8 cellular contexts compared by ENCODE assay signal in the genomic region with DNA sequence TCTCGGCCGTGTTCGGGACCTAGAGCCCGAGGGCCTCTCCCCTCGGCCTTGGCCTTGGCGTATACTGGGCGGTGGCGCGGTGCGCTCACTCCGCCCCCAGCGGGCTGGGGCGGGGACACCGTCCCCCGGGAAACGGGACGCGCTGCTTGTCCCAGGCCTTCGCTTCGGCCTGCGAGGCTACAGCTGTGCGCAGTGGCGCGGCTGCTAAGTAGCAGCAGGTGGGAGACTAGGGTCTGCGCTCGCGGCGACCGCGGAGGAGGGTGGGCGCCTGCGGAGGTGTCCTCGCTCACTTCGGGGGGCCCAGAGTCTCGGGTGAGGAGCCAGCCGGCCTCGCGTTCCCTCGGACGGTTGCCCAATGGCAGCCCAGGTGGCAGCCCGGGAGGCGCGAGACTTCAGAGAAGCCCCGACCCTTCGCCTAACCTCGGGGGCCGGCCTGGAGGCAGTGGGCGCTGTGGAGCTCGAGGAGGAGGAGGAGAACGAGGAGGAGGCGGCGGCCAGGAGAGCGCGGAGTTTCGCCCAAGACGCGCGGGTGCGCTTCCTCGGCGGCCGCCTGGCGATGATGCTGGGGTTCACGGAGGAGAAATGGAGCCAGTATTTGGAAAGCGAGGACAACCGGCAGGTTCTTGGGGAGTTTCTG. TPM values are rescaled to one million over a fixed set of nuclear protein-coding genes. Genes with fewer than 3 reads are reported as not detected.
DNase-seq lines count a peak whose midpoint lies in the region; ATAC-seq, FAIRE-seq and TF ChIP-seq lines count a peak whose summit lies in the region.

A gene with protein sequence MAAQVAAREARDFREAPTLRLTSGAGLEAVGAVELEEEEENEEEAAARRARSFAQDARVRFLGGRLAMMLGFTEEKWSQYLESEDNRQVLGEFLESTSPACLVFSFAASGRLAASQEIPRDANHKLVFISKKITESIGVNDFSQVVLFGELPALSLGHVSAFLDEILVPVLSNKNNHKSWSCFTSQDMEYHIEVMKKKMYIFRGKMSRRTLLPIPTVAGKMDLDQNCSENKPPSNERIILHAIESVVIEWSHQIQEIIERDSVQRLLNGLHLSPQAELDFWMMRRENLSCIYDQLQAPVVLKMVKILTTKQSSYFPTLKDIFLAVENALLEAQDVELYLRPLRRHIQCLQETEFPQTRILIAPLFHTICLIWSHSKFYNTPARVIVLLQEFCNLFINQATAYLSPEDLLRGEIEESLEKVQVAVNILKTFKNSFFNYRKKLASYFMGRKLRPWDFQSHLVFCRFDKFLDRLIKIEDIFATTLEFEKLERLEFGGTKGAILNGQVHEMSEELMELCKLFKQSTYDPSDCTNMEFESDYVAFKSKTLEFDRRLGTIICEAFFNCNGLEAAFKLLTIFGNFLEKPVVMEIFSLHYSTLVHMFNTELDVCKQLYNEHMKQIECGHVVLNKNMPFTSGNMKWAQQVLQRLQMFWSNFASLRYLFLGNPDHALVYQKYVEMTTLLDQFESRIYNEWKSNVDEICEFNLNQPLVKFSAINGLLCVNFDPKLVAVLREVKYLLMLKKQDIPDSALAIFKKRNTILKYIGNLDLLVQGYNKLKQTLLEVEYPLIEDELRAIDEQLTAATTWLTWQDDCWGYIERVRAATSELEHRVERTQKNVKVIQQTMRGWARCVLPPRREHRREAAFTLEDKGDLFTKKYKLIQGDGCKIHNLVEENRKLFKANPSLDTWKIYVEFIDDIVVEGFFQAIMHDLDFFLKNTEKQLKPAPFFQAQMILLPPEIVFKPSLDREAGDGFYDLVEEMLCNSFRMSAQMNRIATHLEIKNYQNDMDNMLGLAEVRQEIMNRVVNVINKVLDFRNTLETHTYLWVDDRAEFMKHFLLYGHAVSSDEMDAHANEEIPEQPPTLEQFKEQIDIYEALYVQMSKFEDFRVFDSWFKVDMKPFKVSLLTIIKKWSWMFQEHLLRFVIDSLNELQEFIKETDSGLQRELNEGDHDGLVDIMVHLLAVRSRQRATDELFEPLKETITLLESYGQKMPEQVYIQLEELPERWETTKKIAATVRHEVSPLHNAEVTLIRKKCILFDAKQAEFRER (N-terminal part only) (plus strand): TSS at position 149 of the 637 bp plus-strand sequence. CDS start 207 bp downstream, at position 356.

- no peaks in the 10 kb centered on the region for H3K9me3 Mint-ChIP-seq in CD4-positive, alpha-beta memory T cell

- no peaks in the 10 kb centered on the region for H3K36me3 ChIP-seq in CD4-positive, alpha-beta memory T cell (ENCODE audit: insufficient read depth, low read length)
- no peaks in the 10 kb centered on the region for H3K36me3 ChIP-seq in liver (ENCODE audit: control insufficient read depth in 4 of 4, insufficient read depth in 3 of 4, low read depth in 1 of 4, low read length in 3 of 4)
- H3K36me3 ChIP-seq in stomach smooth muscle (ENCODE audit: control insufficient read depth in 2 of 2, insufficient read depth in 2 of 2, low read length in 2 of 2), result no peaks in the 10 kb centered on the region

- H3K9ac ChIP-seq in liver (ENCODE audit: low read depth in 1 of 2, low read length in 2 of 2) (peak within 1 kb of the TSS in 1 of 2 donors; percentile 12), stomach smooth muscle (ENCODE audit: low read length in 2 of 2) (peak within 1 kb of the TSS in 1 of 2 donors; percentile 21)

- FAIRE-seq in GM19239 (lab: Jason Lieb, UNC), result no peak

- POLR2A ChIA-PET in CD4-positive, alpha-beta memory T cell (lab: Charles Lee; ENCODE audit: partially characterized antibody), result no interaction called here

- no peak within 1 kb of the TSS for H3K27ac Mint-ChIP-seq in CD4-positive, alpha-beta memory T cell

- ATAC-seq in GM19463 (IDR thresholded peaks at IDR 0.05; ENCODE audit: unreplicated experiment), result peak; percentile 65

- DNase-seq in CD4-positive, alpha-beta memory T cell, result no peak
- DNase-seq in NCI-H748 treated with DMSO at 0.1 percent for 48 hours (lab: John Stamatoyannopoulos, UW), result peak; percentile 56
- DNase-seq in cerebellum (ENCODE audit: low spot score), result peak; percentile 8
- DNase-seq in GM19239 (ENCODE audit: insufficient read length, low spot score), result no peak
- DNase-seq in SKM-1 treated with dmso at 0.1 percent for 144 hours (lab: John Stamatoyannopoulos, UW; ENCODE audit: unreplicated experiment), result no peak

- peak; percentile 21 for TF ChIP-seq CTCF in liver (IDR thresholded peaks at IDR 0.05; ENCODE audit: low read depth, low read length, missing input control)

- no peaks in the 10 kb centered on the region for H3K9me3 ChIP-seq in CD4-positive, alpha-beta memory T cell (ENCODE audit: control insufficient read depth in 1 of 2, low read length in 2 of 2)
- no peaks in the 10 kb centered on the region for H3K9me3 ChIP-seq in liver (ENCODE audit: control insufficient read depth in 4 of 4, low read length in 3 of 4)
- H3K9me3 ChIP-seq in stomach smooth muscle (ENCODE audit: control insufficient read depth in 2 of 2, low read length in 2 of 2), result no peaks in the 10 kb centered on the region

- peaks cover 18% of the 10 kb centered on the region for H3K27me3 ChIP-seq in CD4-positive, alpha-beta memory T cell (ENCODE audit: insufficient read depth, low read length)
- H3K27me3 ChIP-seq in liver (ENCODE audit: control insufficient read depth in 4 of 4, insufficient read depth in 4 of 4, low read length in 3 of 4) (no peaks in the 10 kb centered on the region), stomach smooth muscle (ENCODE audit: control insufficient read depth in 1 of 2, insufficient read depth in 2 of 2, low read length in 2 of 2) (peaks cover 2 to 19% of the 10 kb centered on the region in 2 donors)

- no peak within 1 kb of the TSS for H3K4me3 ChIP-seq in CD4-positive, alpha-beta memory T cell (ENCODE audit: low read length in 2 of 2)
- H3K4me3 ChIP-seq in liver (ENCODE audit: low read depth in 1 of 3, low read length in 3 of 3) (peak within 1 kb of the TSS; percentile 35 to 78 (median 76)), stomach smooth muscle (ENCODE audit: low read length in 2 of 2) (peak within 1 kb of the TSS; percentile 53 to 74)

- H3K4me3 Mint-ChIP-seq in CD4-positive, alpha-beta memory T cell, result peak within 1 kb of the TSS; percentile 18 to 70 (median 46)

- H3K36me3 Mint-ChIP-seq in CD4-positive, alpha-beta memory T cell, result no peaks in the 10 kb centered on the region

- CTCF ChIA-PET in CD4-positive, alpha-beta memory T cell (lab: Charles Lee; ENCODE audit: partially characterized antibody), result no interaction called here

- TF ChIP-seq RAD21 in liver (IDR thresholded peaks at IDR 0.05), result peak in 1 of 2 donors; percentile 48

- peaks cover 10% of the 10 kb centered on the region for H3K4me1 ChIP-seq in CD4-positive, alpha-beta memory T cell (ENCODE audit: insufficient read depth, low read length)
- H3K4me1 ChIP-seq in liver (ENCODE audit: control insufficient read depth in 4 of 4, insufficient read depth in 4 of 4, low read length in 3 of 4) (peaks cover 2 to 19% (median 14%) of the 10 kb centered on the region in 4 donors), stomach smooth muscle (ENCODE audit: control insufficient read depth, insufficient read depth, low read length) (peaks cover 9% of the 10 kb centered on the region)

- H3K4me1 Mint-ChIP-seq in CD4-positive, alpha-beta memory T cell, result peaks cover 3 to 8% (median 6%) of the 10 kb centered on the region in 4 donors

- intact Hi-C loops in CD4-positive, alpha-beta memory T cell (cut with micrococcal nuclease), result no loop called here

- no peak within 1 kb of the TSS for H3K27ac ChIP-seq in CD4-positive, alpha-beta memory T cell (ENCODE audit: low read depth, low read length)
- H3K27ac ChIP-seq in liver (ENCODE audit: low read depth in 1 of 2, low read length in 2 of 2), result no peak within 1 kb of the TSS
- no peak within 1 kb of the TSS for H3K27ac ChIP-seq in stomach smooth muscle (ENCODE audit: low read length)

- peaks cover 36 to 38% of the 10 kb centered on the region in 2 donors for H3K27me3 Mint-ChIP-seq in CD4-positive, alpha-beta memory T cell

- under 1% methylated on average over 66 of the region's 66 CpGs for WGBS in liver

TF ChIP-seq in liver, 16 proteins besides CTCF, POLR2A, EP300 and RAD21 (continues in another document):
- TF ChIP-seq, protein P1, sequence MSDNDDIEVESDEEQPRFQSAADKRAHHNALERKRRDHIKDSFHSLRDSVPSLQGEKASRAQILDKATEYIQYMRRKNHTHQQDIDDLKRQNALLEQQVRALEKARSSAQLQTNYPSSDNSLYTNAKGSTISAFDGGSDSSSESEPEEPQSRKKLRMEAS (IDR thresholded peaks at IDR 0.05), result no peak
- no peak for TF ChIP-seq RXRA (IDR thresholded peaks at IDR 0.05)
- TF ChIP-seq, protein P2, sequence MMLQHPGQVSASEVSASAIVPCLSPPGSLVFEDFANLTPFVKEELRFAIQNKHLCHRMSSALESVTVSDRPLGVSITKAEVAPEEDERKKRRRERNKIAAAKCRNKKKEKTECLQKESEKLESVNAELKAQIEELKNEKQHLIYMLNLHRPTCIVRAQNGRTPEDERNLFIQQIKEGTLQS (IDR thresholded peaks at IDR 0.05), result no peak
- no peak for TF ChIP-seq HNF4G (IDR thresholded peaks at IDR 0.05)
- TF ChIP-seq HNF4A (conservative IDR thresholded peaks at IDR 0.05), result no peak
- no peak for TF ChIP-seq YY1 (IDR thresholded peaks at IDR 0.05)
- no peak for TF ChIP-seq FOXA2 (IDR thresholded peaks at IDR 0.05)
- TF ChIP-seq FOXA1 (IDR thresholded peaks at IDR 0.05), result no peak
- no peak for TF ChIP-seq NR2F2 (IDR thresholded peaks at IDR 0.05)
- TF ChIP-seq, protein P3, sequence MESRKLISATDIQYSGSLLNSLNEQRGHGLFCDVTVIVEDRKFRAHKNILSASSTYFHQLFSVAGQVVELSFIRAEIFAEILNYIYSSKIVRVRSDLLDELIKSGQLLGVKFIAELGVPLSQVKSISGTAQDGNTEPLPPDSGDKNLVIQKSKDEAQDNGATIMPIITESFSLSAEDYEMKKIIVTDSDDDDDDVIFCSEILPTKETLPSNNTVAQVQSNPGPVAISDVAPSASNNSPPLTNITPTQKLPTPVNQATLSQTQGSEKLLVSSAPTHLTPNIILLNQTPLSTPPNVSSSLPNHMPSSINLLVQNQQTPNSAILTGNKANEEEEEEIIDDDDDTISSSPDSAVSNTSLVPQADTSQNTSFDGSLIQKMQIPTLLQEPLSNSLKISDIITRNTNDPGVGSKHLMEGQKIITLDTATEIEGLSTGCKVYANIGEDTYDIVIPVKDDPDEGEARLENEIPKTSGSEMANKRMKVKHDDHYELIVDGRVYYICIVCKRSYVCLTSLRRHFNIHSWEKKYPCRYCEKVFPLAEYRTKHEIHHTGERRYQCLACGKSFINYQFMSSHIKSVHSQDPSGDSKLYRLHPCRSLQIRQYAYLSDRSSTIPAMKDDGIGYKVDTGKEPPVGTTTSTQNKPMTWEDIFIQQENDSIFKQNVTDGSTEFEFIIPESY (IDR thresholded peaks at IDR 0.05), result no peak
- no peak for TF ChIP-seq TAF1 (conservative IDR thresholded peaks at IDR 0.05)
- TF ChIP-seq EGR1 (IDR thresholded peaks at IDR 0.05; ENCODE audit: low read depth in 2 of 2), result no peak
- no peak for TF ChIP-seq GABPA (IDR thresholded peaks at IDR 0.05 in 1 of 2, conservative IDR thresholded peaks at IDR 0.05 in 1 of 2)

RNA-seq across cellular contexts. Expression of the gene that starts here (rescaled TPM):
- total RNA-seq in CD4-positive, alpha-beta memory T cell, result under 1 TPM in 1 of 2 experiments, not detected in 1; 0.06 TPM
- polyA plus RNA-seq in CD4-positive, alpha-beta memory T cell, result not detected
- total RNA-seq in cerebellum (6.9 TPM), liver (under 1 TPM; 0.05 to 0.50 TPM)
- under 1 TPM; 0.10 to 0.11 TPM for polyA plus RNA-seq in liver

Comparison
In these comparisons a context has a peak if more than half of its experiments do, and no peak if none do; other contexts are left out.
1. DNase-seq: peak in NCI-H748 treated with DMSO at 0.1 percent for 48 hours (single experiment) and cerebellum (single experiment); none in CD4-positive, alpha-beta memory T cell (0 of 5), GM19239 (single experiment) and SKM-1 treated with dmso at 0.1 percent for 144 hours (single experiment).
2. H3K4me3 ChIP-seq: peak in liver (3 of 3) and stomach smooth muscle (2 of 2); none in CD4-positive, alpha-beta memory T cell (0 of 2).